Comparison of ENCODE assay signal across 1 cellular context in genomic region chr14:20609215-20610001, GRCh38.
A peak's percentile ranks its signal among the peaks of the same experiment; 100 is the strongest.
TF ChIP-seq lines count a peak whose summit lies in the region.

No MANE protein-coding gene starts in this region.

TF ChIP-seq in HepG2, 621 proteins besides CTCF, POLR2A, EP300 and RAD21 (continued from another document and continues in another):
- TF ChIP-seq NFAT5 (CRISPR knock-in tag; IDR thresholded peaks at IDR 0.05) (no peak), FOSL2 (CRISPR knock-in tag; IDR thresholded peaks at IDR 0.05) (no peak), ZNF556 (CRISPR knock-in tag; IDR thresholded peaks at IDR 0.05; ENCODE audit: borderline replicate concordance) (peak; percentile 16; the same call in 1 of the 2 replicates), ZSCAN31 (CRISPR knock-in tag; IDR thresholded peaks at IDR 0.05; ENCODE audit: low read depth) (no peak; the same call in 1 of the 2 replicates), HOXA5 (CRISPR knock-in tag; IDR thresholded peaks at IDR 0.05) (0 out of 2 replicates have a peak, but pooled peaks have one; percentile 7), CREM (IDR thresholded peaks at IDR 0.05) (no peak; the same call in 1 of the 2 replicates), CREM (CRISPR knock-in tag; IDR thresholded peaks at IDR 0.05) (no peak), SP4 (CRISPR knock-in tag; IDR thresholded peaks at IDR 0.05) (no peak; the same call in 1 of the 2 replicates), ZNF280B (CRISPR knock-in tag; IDR thresholded peaks at IDR 0.05; ENCODE audit: borderline replicate concordance) (peak; percentile 81; the same call in 1 of the 2 replicates), GATA4 (IDR thresholded peaks at IDR 0.05; ENCODE audit: borderline replicate concordance, low read depth) (no peak), ZNF44 (CRISPR knock-in tag; IDR thresholded peaks at IDR 0.05) (no peak), CEBPB (IDR thresholded peaks at IDR 0.05; ENCODE audit: borderline replicate concordance, low read depth, low read length) (no peak), HNRNPH1 (optimal IDR thresholded peaks at IDR 0.05; ENCODE audit: low read depth, low read length) (no peak), MXD1 (CRISPR knock-in tag; IDR thresholded peaks at IDR 0.05) (no peak), PREB (CRISPR knock-in tag; IDR thresholded peaks at IDR 0.05) (no peak), XRCC5 (optimal IDR thresholded peaks at IDR 0.05; ENCODE audit: low read length) (peak; percentile 22), NFRKB (IDR thresholded peaks at IDR 0.05) (no peak), ETV6 (CRISPR knock-in tag; conservative IDR thresholded peaks at IDR 0.05) (no peak; the same call in 1 of the 2 replicates), MED1 (CRISPR knock-in tag; IDR thresholded peaks at IDR 0.05) (no peak; the same call in 1 of the 2 replicates), RBAK (CRISPR knock-in tag; IDR thresholded peaks at IDR 0.05) (no peak), ZNF598 (CRISPR knock-in tag; IDR thresholded peaks at IDR 0.05; ENCODE audit: borderline replicate concordance) (no peak; the same call in 1 of the 2 replicates), RNF219 (CRISPR knock-in tag; IDR thresholded peaks at IDR 0.05) (no peak), ZNF629 (CRISPR knock-in tag; conservative IDR thresholded peaks at IDR 0.05) (no peak)
- TF ChIP-seq, protein P1, sequence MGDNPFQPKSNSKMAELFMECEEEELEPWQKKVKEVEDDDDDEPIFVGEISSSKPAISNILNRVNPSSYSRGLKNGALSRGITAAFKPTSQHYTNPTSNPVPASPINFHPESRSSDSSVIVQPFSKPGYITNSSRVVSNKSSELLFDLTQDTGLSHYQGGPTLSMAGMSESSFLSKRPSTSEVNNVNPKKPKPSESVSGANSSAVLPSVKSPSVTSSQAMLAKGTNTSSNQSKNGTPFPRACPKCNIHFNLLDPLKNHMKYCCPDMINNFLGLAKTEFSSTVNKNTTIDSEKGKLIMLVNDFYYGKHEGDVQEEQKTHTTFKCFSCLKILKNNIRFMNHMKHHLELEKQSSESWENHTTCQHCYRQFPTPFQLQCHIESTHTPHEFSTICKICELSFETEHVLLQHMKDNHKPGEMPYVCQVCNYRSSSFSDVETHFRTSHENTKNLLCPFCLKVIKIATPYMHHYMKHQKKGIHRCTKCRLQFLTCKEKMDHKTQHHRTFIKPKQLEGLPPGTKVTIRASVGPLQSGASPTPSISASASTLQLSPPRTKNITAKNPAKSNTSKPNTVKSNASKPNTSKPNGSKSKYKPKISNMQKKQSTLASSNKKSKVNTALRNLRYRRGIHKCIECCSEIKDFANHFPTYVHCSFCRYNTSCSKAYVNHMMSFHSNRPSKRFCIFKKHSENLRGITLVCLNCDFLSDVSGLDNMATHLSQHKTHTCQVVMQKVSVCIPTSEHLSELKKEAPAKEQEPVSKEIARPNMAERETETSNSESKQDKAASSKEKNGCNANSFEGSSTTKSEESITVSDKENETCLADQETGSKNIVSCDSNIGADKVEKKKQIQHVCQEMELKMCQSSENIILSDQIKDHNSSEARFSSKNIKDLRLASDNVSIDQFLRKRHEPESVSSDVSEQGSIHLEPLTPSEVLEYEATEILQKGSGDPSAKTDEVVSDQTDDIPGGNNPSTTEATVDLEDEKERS (CRISPR knock-in tag; IDR thresholded peaks at IDR 0.05): peak; percentile 39; the same call in 1 of the 2 replicates
- TF ChIP-seq, protein P2, sequence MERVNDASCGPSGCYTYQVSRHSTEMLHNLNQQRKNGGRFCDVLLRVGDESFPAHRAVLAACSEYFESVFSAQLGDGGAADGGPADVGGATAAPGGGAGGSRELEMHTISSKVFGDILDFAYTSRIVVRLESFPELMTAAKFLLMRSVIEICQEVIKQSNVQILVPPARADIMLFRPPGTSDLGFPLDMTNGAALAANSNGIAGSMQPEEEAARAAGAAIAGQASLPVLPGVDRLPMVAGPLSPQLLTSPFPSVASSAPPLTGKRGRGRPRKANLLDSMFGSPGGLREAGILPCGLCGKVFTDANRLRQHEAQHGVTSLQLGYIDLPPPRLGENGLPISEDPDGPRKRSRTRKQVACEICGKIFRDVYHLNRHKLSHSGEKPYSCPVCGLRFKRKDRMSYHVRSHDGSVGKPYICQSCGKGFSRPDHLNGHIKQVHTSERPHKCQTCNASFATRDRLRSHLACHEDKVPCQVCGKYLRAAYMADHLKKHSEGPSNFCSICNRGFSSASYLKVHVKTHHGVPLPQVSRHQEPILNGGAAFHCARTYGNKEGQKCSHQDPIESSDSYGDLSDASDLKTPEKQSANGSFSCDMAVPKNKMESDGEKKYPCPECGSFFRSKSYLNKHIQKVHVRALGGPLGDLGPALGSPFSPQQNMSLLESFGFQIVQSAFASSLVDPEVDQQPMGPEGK (CRISPR knock-in tag; IDR thresholded peaks at IDR 0.05): no peak
- TF ChIP-seq, protein P3, sequence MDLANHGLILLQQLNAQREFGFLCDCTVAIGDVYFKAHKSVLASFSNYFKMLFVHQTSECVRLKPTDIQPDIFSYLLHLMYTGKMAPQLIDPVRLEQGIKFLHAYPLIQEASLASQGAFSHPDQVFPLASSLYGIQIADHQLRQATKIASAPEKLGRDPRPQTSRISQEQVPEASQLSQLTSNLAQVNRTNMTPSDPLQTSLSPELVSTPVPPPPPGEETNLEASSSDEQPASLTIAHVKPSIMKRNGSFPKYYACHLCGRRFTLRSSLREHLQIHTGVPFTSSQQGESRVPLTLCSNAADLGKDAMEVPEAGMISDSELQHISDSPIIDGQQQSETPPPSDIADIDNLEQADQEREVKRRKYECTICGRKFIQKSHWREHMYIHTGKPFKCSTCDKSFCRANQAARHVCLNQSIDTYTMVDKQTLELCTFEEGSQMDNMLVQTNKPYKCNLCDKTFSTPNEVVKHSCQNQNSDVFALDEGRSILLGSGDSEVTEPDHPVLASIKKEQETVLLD (CRISPR knock-in tag; IDR thresholded peaks at IDR 0.05; ENCODE audit: low read depth): peak; percentile 9; the same call in 1 of the 2 replicates
- TF ChIP-seq, protein P4, sequence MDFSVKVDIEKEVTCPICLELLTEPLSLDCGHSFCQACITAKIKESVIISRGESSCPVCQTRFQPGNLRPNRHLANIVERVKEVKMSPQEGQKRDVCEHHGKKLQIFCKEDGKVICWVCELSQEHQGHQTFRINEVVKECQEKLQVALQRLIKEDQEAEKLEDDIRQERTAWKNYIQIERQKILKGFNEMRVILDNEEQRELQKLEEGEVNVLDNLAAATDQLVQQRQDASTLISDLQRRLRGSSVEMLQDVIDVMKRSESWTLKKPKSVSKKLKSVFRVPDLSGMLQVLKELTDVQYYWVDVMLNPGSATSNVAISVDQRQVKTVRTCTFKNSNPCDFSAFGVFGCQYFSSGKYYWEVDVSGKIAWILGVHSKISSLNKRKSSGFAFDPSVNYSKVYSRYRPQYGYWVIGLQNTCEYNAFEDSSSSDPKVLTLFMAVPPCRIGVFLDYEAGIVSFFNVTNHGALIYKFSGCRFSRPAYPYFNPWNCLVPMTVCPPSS (IDR thresholded peaks at IDR 0.05): no peak
- TF ChIP-seq, protein P5, sequence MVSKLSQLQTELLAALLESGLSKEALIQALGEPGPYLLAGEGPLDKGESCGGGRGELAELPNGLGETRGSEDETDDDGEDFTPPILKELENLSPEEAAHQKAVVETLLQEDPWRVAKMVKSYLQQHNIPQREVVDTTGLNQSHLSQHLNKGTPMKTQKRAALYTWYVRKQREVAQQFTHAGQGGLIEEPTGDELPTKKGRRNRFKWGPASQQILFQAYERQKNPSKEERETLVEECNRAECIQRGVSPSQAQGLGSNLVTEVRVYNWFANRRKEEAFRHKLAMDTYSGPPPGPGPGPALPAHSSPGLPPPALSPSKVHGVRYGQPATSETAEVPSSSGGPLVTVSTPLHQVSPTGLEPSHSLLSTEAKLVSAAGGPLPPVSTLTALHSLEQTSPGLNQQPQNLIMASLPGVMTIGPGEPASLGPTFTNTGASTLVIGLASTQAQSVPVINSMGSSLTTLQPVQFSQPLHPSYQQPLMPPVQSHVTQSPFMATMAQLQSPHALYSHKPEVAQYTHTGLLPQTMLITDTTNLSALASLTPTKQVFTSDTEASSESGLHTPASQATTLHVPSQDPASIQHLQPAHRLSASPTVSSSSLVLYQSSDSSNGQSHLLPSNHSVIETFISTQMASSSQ (IDR thresholded peaks at IDR 0.05; ENCODE audit: low read depth): no peak; the same call in 1 of the 2 replicates
- TF ChIP-seq, protein P5 (CRISPR knock-in tag; IDR thresholded peaks at IDR 0.05; ENCODE audit: borderline replicate concordance): no peak
- TF ChIP-seq, protein P6, sequence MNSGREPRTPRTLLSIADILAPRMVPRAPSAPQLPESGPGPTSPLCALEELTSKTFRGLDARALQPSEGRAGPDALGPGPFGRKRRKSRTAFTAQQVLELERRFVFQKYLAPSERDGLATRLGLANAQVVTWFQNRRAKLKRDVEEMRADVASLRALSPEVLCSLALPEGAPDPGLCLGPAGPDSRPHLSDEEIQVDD (CRISPR knock-in tag; IDR thresholded peaks at IDR 0.05; ENCODE audit: borderline replicate concordance): no peak
